ENCODE assay signal across 17 cellular contexts in genomic region chr5:83993803-83994202, GRCh38.
DNase-seq lines count a peak whose midpoint lies in the region; ATAC-seq and TF ChIP-seq lines count a peak whose summit lies in the region.
"Had no signal": no experiment of that assay in that cellular context is flagged by ENCODE, and none has a peak within 500 bp of the region (broad histone marks: within the 10 kb centered on the region; RNA-seq: fewer than 3 reads in every experiment).

No MANE protein-coding gene starts in this region.

- H3K4me1 ChIP-seq in PC-3 (ENCODE audit: insufficient read depth, low read length), result no peaks in the 10 kb centered on the region

- no peak for TF ChIP-seq CTCF in PC-3 (conservative IDR thresholded peaks at IDR 0.05; ENCODE audit: low read depth, low read length)
- no peak for TF ChIP-seq CTCF in astrocyte of the cerebellum (IDR thresholded peaks at IDR 0.05; ENCODE audit: low read depth, low read length, missing control alignments)

- no peak overlapping the region for H2AFZ ChIP-seq in PC-3 (ENCODE audit: low read length)

- H3K4me3 ChIP-seq in PC-3 (ENCODE audit: low read length), result no peak overlapping the region
- H3K4me3 ChIP-seq in astrocyte of the cerebellum (ENCODE audit: low read depth, low read length), result no peak overlapping the region
- H3K4me3 ChIP-seq: K562 had no signal

- no TSS peak for BruUV-seq in PC-3 (replicated peaks; lab: Mats Ljungman, UMichigan)

- no peaks in the 10 kb centered on the region; the same call in 1 of the 2 replicates for H3K36me3 ChIP-seq in PC-3 (ENCODE audit: low read depth, low read length)

- no peaks in the 10 kb centered on the region for H4K20me1 ChIP-seq in PC-3 (ENCODE audit: low read length)

- no peak for DNase-seq in PC-3
- DNase-seq in astrocyte of the cerebellum (ENCODE audit: low read depth), result peak; percentile 28
- DNase-seq in iris pigment epithelial cell (ENCODE audit: low read depth), result peak; percentile 16
- no peak for DNase-seq in NCI-H1092 (lab: John Stamatoyannopoulos, UW)
- no peak for DNase-seq in NCI-H2171 (lab: John Stamatoyannopoulos, UW)
- no peak for DNase-seq in cerebellar nuclear complex (lab: John Stamatoyannopoulos, UW)
- DNase-seq: ACHN; CD4-positive, alpha-beta T cell; DMS153; DMS79; GDM1; GOT3; H7 had no signal

- H3K9me3 ChIP-seq in PC-3 (ENCODE audit: low read length), result no peaks in the 10 kb centered on the region

- H3F3A ChIP-seq in PC-3 (ENCODE audit: low read length, unreplicated experiment), result no peaks in the 10 kb centered on the region

- H3K79me2 ChIP-seq in PC-3 (ENCODE audit: low read length), result no peaks in the 10 kb centered on the region

- no peak overlapping the region for H3K27ac ChIP-seq in PC-3 (ENCODE audit: low read length)
- H3K27ac ChIP-seq: C4-2B, HL-60 had no signal

- H3K27me3 ChIP-seq in PC-3 (ENCODE audit: low read length), result no peaks in the 10 kb centered on the region

- intact Hi-C loops in PC-3 (cut with micrococcal nuclease), result no loop called here

- H3K9ac ChIP-seq in PC-3 (ENCODE audit: low read length), result no peak overlapping the region

- no peaks in the 10 kb centered on the region for H3K9me2 ChIP-seq in PC-3 (replicated peaks; ENCODE audit: low read length)

- POLR2A ChIA-PET in PC-3 (lab: Charles Lee; ENCODE audit: unreplicated experiment), result no interaction called here

- in situ Hi-C loops in astrocyte of the cerebellum (cut with HindIII; ENCODE audit: low sequenced_read_pairs), result no loop called here

- ATAC-seq in PC-3, result peak; percentile 24; the same call in 1 of the 2 replicates
- no peak for ATAC-seq in HG03139 (IDR thresholded peaks at IDR 0.05; ENCODE audit: unreplicated experiment)
- ATAC-seq: K562 had no signal

- H3K4me2 ChIP-seq in PC-3 (ENCODE audit: low read length), result no peak overlapping the region

- CTCF ChIA-PET in PC-3 (lab: Charles Lee), result no interaction called here

Comparison
In these comparisons a context has a peak if more than half of its experiments do, and no peak if none do; other contexts are left out.
1. DNase-seq: peak in astrocyte of the cerebellum (single experiment) and iris pigment epithelial cell (single experiment); none in PC-3 (single experiment), NCI-H1092 (single experiment), NCI-H2171 (single experiment) and cerebellar nuclear complex (0 of 2).